ENCODE assay signal across 23 cellular contexts in the genomic region with DNA sequence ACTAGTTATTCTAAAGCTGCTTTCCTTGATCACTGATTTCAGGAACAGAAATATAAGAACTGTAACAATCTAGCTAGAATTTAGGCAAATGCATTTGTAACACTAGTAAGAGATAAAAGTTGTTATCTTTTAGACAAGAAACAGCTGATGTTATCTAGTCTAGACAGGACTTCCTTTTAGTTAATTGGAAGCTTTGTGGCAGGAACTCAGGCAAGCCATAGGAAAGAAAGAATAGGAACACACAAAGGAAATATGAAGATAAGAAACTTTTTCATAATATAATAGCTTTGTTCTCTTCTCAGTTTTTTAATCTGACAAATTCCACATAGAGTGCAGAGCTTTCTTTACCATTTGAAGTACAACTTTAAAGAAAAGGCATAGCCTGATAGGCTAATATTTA. TPM values are rescaled to one million over a fixed set of nuclear protein-coding genes. Genes with fewer than 3 reads are reported as not detected.
"Had no signal": no experiment of that assay in that cellular context is flagged by ENCODE, and none has a peak within 500 bp of the region (broad histone marks: within the 10 kb centered on the region; RNA-seq: fewer than 3 reads in every experiment).

No MANE protein-coding gene starts in this region.

- H3K9me3 Mint-ChIP-seq: type B pancreatic cell had no signal

- DNase-seq: activated CD4-positive, alpha-beta T cell treated with anti-CD3 and anti-CD28 coated beads for 36 hours; activated CD8-positive, alpha-beta memory T cell treated with anti-CD3 and anti-CD28 coated beads, Interleukin-2, amount 50 U/mL, for 48 hours; activated CD8-positive, alpha-beta T cell treated with anti-CD3 and anti-CD28 coated beads, Interleukin-2, amount 10 ng/mL, durations not matched to agents 7 days and 5 days; activated gamma-delta T cell treated with Interleukin-2 at 50 U/mL for 16 hours; activated naive CD8-positive, alpha-beta T cell treated with anti-CD3 and anti-CD28 coated beads for 36 hours; activated T-cell treated with anti-CD3 and anti-CD28 coated beads, Interleukin-2, amount 50 U/mL, for 72 hours; amygdala; central memory CD4-positive, alpha-beta T cell; colonic mucosa; effector CD4-positive, alpha-beta T cell; foreskin keratinocyte; head of caudate nucleus; nephron progenitor cell; psoas muscle; right lobe of liver; stimulated activated naive CD8-positive, alpha-beta T cell treated with anti-CD3 and anti-CD28 coated beads, Interleukin-15, Interleukin-2, amounts not matched to agents 100 U/mL and 50 U/mL, for 24 hours; WERI-Rb-1 had no signal

- H3K27ac Mint-ChIP-seq: activated CD4-positive, alpha-beta T cell treated with anti-CD3 and anti-CD28 coated beads for 36 hours; activated CD8-positive, alpha-beta T cell treated with anti-CD3 and anti-CD28 coated beads, Interleukin-2, amount 10 ng/mL, durations not matched to agents 7 days and 5 days; activated naive CD8-positive, alpha-beta T cell treated with anti-CD3 and anti-CD28 coated beads for 36 hours; activated T-cell treated with anti-CD3 and anti-CD28 coated beads, Interleukin-2, amount 50 U/mL, for 72 hours; brain; nephron progenitor cell; type B pancreatic cell had no signal

- H3K36me3 Mint-ChIP-seq: activated naive CD8-positive, alpha-beta T cell treated with anti-CD3 and anti-CD28 coated beads for 36 hours; brain; type B pancreatic cell had no signal

- H3K27me3 Mint-ChIP-seq: activated CD4-positive, alpha-beta T cell treated with anti-CD3 and anti-CD28 coated beads for 36 hours; type B pancreatic cell had no signal

- ATAC-seq: activated CD4-positive, alpha-beta T cell treated with anti-CD3 and anti-CD28 coated beads for 36 hours; activated CD8-positive, alpha-beta T cell treated with anti-CD3 and anti-CD28 coated beads, Interleukin-2, amount 10 ng/mL, durations not matched to agents 7 days and 5 days; activated T-cell treated with anti-CD3 and anti-CD28 coated beads, Interleukin-2, amount 50 U/mL, for 72 hours; foreskin keratinocyte; psoas muscle; right lobe of liver; stimulated activated naive CD8-positive, alpha-beta T cell treated with anti-CD3 and anti-CD28 coated beads, Interleukin-15, Interleukin-2, amounts not matched to agents 100 U/mL and 50 U/mL, for 24 hours had no signal

- H3K4me3 ChIP-seq: colonic mucosa, psoas muscle, right lobe of liver, suprapubic skin had no signal

- H3K4me3 Mint-ChIP-seq: activated CD4-positive, alpha-beta T cell treated with anti-CD3 and anti-CD28 coated beads for 36 hours; activated CD8-positive, alpha-beta T cell treated with anti-CD3 and anti-CD28 coated beads, Interleukin-2, amount 10 ng/mL, durations not matched to agents 7 days and 5 days; activated naive CD8-positive, alpha-beta T cell treated with anti-CD3 and anti-CD28 coated beads for 36 hours; activated T-cell treated with anti-CD3 and anti-CD28 coated beads, Interleukin-2, amount 50 U/mL, for 72 hours; brain; nephron progenitor cell; type B pancreatic cell had no signal

- H3K4me1 Mint-ChIP-seq: brain, nephron progenitor cell had no signal

RNA-seq across cellular contexts. Expression of a gene that starts 59.0 kb away (rescaled TPM):
- total RNA-seq: activated CD4-positive, alpha-beta T cell treated with anti-CD3 and anti-CD28 coated beads for 36 hours; activated CD8-positive, alpha-beta T cell treated with anti-CD3 and anti-CD28 coated beads, Interleukin-2, amount 10 ng/mL, durations not matched to agents 7 days and 5 days; activated naive CD8-positive, alpha-beta T cell treated with anti-CD3 and anti-CD28 coated beads for 36 hours; activated T-cell treated with anti-CD3 and anti-CD28 coated beads, Interleukin-2, amount 50 U/mL, for 72 hours; foreskin keratinocyte; liver; mesenteric fat pad; omental fat pad; psoas muscle; right lobe of liver had no signal
